1 cellular context compared by ENCODE assay signal in the genomic region with DNA sequence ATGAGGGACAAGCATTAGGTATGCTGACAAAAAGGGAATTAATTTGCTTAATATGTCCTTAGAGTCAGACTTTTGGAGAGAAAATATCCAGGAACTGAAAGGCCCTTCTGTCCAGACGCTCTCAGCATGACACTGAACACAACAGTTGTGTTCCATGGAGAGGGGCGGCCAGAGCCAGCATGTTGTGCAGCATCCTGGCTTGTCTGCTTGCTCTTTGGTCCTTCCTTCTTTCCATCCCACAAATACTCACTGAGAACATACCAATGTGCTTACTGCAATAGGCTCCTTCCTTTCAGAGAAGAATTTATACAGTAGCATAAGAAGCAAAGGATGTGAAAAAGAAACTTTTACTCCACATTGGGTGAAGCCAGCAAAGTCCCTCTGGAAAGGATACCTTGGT.
TF ChIP-seq lines count a peak whose summit lies in the region.

No MANE protein-coding gene starts in this region.

TF ChIP-seq in IMR-90, 13 proteins besides CTCF, POLR2A, EP300 and RAD21:
- TF ChIP-seq MAFK (IDR thresholded peaks at IDR 0.05; ENCODE audit: low read depth, low read length) = no peak
